ENCODE assay signal across 14 cellular contexts in genomic region chr2:236935131-236935530, GRCh38.
A peak's percentile ranks its signal among the peaks of the same experiment; 100 is the strongest.
DNase-seq lines count a peak whose midpoint lies in the region; ATAC-seq and TF ChIP-seq lines count a peak whose summit lies in the region.
"Had no signal": no experiment of that assay in that cellular context is flagged by ENCODE, and none has a peak within 500 bp of the region (broad histone marks: within the 10 kb centered on the region; RNA-seq: fewer than 3 reads in every experiment).

No MANE protein-coding gene starts in this region.

- 71% methylated on average over 4 of the region's 4 CpGs for WGBS in mesenchymal stem cell

- no peak overlapping the region for H3K9ac ChIP-seq in mesenchymal stem cell (ENCODE audit: low read length)
- H3K9ac ChIP-seq: BLaER1 treated with 17β-estradiol and CSF1 and Interleukin-3, amounts not matched to agents 10 nM and 100 nM; GM23248 had no signal

- H3K27me3 ChIP-seq in mesenchymal stem cell (ENCODE audit: control insufficient read depth in 1 of 2, insufficient read depth in 1 of 2, low read length in 2 of 2) = peaks cover 24 to 29% of the 10 kb centered on the region in 2 experiments
- no peaks in the 10 kb centered on the region for H3K27me3 ChIP-seq in effector memory CD4-positive, alpha-beta T cell (replicated peaks; ENCODE audit: control insufficient read depth, insufficient read depth, low read length, poor library complexity, severe bottlenecking)
- H3K27me3 ChIP-seq: BLaER1 treated with 17β-estradiol and CSF1 and Interleukin-3, amounts not matched to agents 10 nM and 100 nM had no signal

- H3K4ac ChIP-seq in mesenchymal stem cell (ENCODE audit: low read depth in 1 of 2, low read length in 2 of 2) = no peak overlapping the region

- H3K4me1 Mint-ChIP-seq in stimulated activated naive CD8-positive, alpha-beta T cell treated with anti-CD3 and anti-CD28 coated beads, Interleukin-15, amount 100 ng/mL, for 72 hours = no peaks in the 10 kb centered on the region
- H3K4me1 Mint-ChIP-seq: CD4-positive, CD25-positive, alpha-beta regulatory T cell had no signal

- no peak overlapping the region for H3K4me2 ChIP-seq in mesenchymal stem cell (ENCODE audit: low read length, poor library complexity, severe bottlenecking)
- H3K4me2 ChIP-seq: BLaER1 treated with 17β-estradiol and CSF1 and Interleukin-3, amounts not matched to agents 10 nM and 100 nM had no signal

- peak overlapping the region; percentile 39 for H4K8ac ChIP-seq in mesenchymal stem cell (ENCODE audit: low read length)

- intact Hi-C loops in mucosa of descending colon (cut with DNase I, micrococcal nuclease) = no loop called here

- no peaks in the 10 kb centered on the region for H3K79me1 ChIP-seq in mesenchymal stem cell (replicated peaks; ENCODE audit: low read length, poor library complexity, severe bottlenecking)

- H2BK15ac ChIP-seq in mesenchymal stem cell (ENCODE audit: low read depth, poor library complexity, severe bottlenecking) = no peak overlapping the region

- peak overlapping the region; percentile 81 for H4K91ac ChIP-seq in mesenchymal stem cell (ENCODE audit: low read length)

- H3K27ac ChIP-seq in mesenchymal stem cell (ENCODE audit: low read length, poor library complexity, severe bottlenecking) = no peak overlapping the region
- no peak overlapping the region for H3K27ac ChIP-seq in effector memory CD4-positive, alpha-beta T cell (ENCODE audit: insufficient read depth, low read length, poor library complexity, severe bottlenecking)
- H3K27ac ChIP-seq: BLaER1 treated with 17β-estradiol and CSF1 and Interleukin-3, amounts not matched to agents 10 nM and 100 nM; GM23248 had no signal

- no peak overlapping the region for H3K23ac ChIP-seq in mesenchymal stem cell (ENCODE audit: low read length in 2 of 2)

- H3K9me3 ChIP-seq in mesenchymal stem cell (ENCODE audit: control insufficient read depth, low read length) = no peaks in the 10 kb centered on the region
- H3K9me3 ChIP-seq in effector memory CD4-positive, alpha-beta T cell (ENCODE audit: control insufficient read depth, low read length) = no peaks in the 10 kb centered on the region
- no peaks in the 10 kb centered on the region for H3K9me3 ChIP-seq in mucosa of descending colon
- H3K9me3 ChIP-seq: BLaER1 treated with 17β-estradiol and CSF1 and Interleukin-3, amounts not matched to agents 10 nM and 100 nM had no signal

- peak; percentile 45 for ATAC-seq in stimulated activated naive CD8-positive, alpha-beta T cell treated with anti-CD3 and anti-CD28 coated beads, Interleukin-15, amount 100 ng/mL, for 72 hours
- ATAC-seq in stimulated activated naive CD8-positive, alpha-beta T cell treated with anti-CD3 and anti-CD28 coated beads, Interleukin-15, Interleukin-2, amounts not matched to agents 100 U/mL and 50 U/mL, for 24 hours = no peak
- ATAC-seq in mucosa of descending colon = no peak
- ATAC-seq: HCT116, HepG2 had no signal

- H3K27me3 Mint-ChIP-seq in stimulated activated naive CD8-positive, alpha-beta T cell treated with anti-CD3 and anti-CD28 coated beads, Interleukin-15, amount 100 ng/mL, for 72 hours = peaks cover 15% of the 10 kb centered on the region

- H2BK12ac ChIP-seq in mesenchymal stem cell (ENCODE audit: low read length in 2 of 2) = peak overlapping the region; percentile 57 to 64

- H3K14ac ChIP-seq in mesenchymal stem cell (ENCODE audit: low read length in 2 of 2) = no peak overlapping the region

- H3K27ac Mint-ChIP-seq in stimulated activated naive CD8-positive, alpha-beta T cell treated with anti-CD3 and anti-CD28 coated beads, Interleukin-15, amount 100 ng/mL, for 72 hours = peak overlapping the region in 1 of 2 donors; percentile 73
- H3K27ac Mint-ChIP-seq: CD4-positive, CD25-positive, alpha-beta regulatory T cell had no signal

- H3K36me3 ChIP-seq in mesenchymal stem cell (ENCODE audit: control insufficient read depth in 1 of 2, insufficient read depth in 2 of 2, low read depth in 1 of 2, low read length in 2 of 2) = no peaks in the 10 kb centered on the region
- no peaks in the 10 kb centered on the region for H3K36me3 ChIP-seq in effector memory CD4-positive, alpha-beta T cell (ENCODE audit: control insufficient read depth, insufficient read depth, low read length)
- no peaks in the 10 kb centered on the region for H3K36me3 ChIP-seq in mucosa of descending colon (ENCODE audit: low read depth)
- H3K36me3 ChIP-seq: BLaER1 treated with 17β-estradiol and CSF1 and Interleukin-3, amounts not matched to agents 10 nM and 100 nM had no signal

- no peak for DNase-seq in stimulated activated naive CD8-positive, alpha-beta T cell treated with anti-CD3 and anti-CD28 coated beads, Interleukin-15, amount 100 ng/mL, for 72 hours
- no peak for DNase-seq in stimulated activated naive CD8-positive, alpha-beta T cell treated with anti-CD3 and anti-CD28 coated beads, Interleukin-15, Interleukin-2, amounts not matched to agents 100 U/mL and 50 U/mL, for 24 hours
- no peak for DNase-seq in mesenchymal stem cell
- DNase-seq in stimulated activated CD8-positive, alpha-beta memory T cell treated with anti-CD3 and anti-CD28 coated beads, Interleukin-4, amount 100 ng/mL, for 48 hours = peak; percentile 11
- DNase-seq in effector memory CD4-positive, alpha-beta T cell = no peak
- DNase-seq in HuH-7.5 (ENCODE audit: low spot score) = no peak
- DNase-seq in mucosa of descending colon = no peak
- DNase-seq: ACHN; CD4-positive, CD25-positive, alpha-beta regulatory T cell; DMS53; GM23248 had no signal

- H3K4me3 Mint-ChIP-seq in stimulated activated naive CD8-positive, alpha-beta T cell treated with anti-CD3 and anti-CD28 coated beads, Interleukin-15, amount 100 ng/mL, for 72 hours = no peak overlapping the region
- H3K4me3 Mint-ChIP-seq: CD4-positive, CD25-positive, alpha-beta regulatory T cell had no signal

- no peak overlapping the region for H3K4me3 ChIP-seq in mesenchymal stem cell (ENCODE audit: insufficient read depth in 1 of 2, low read depth in 1 of 2, low read length in 2 of 2)
- no peak overlapping the region for H3K4me3 ChIP-seq in effector memory CD4-positive, alpha-beta T cell (ENCODE audit: insufficient read depth, low read depth, low read length, poor library complexity, severe bottlenecking)
- H3K4me3 ChIP-seq in mucosa of descending colon = no peak overlapping the region
- H3K4me3 ChIP-seq: BLaER1 treated with 17β-estradiol and CSF1 and Interleukin-3, amounts not matched to agents 10 nM and 100 nM; GM23248 had no signal

- H3K4me1 ChIP-seq in mesenchymal stem cell (ENCODE audit: control insufficient read depth, insufficient read depth, low read depth, low read length) (no peaks in the 10 kb centered on the region), mucosa of descending colon (ENCODE audit: low read depth) (no peaks in the 10 kb centered on the region)
- H3K4me1 ChIP-seq in effector memory CD4-positive, alpha-beta T cell (ENCODE audit: control insufficient read depth, insufficient read depth, low read length, poor library complexity, severe bottlenecking) = no peaks in the 10 kb centered on the region

- no peak overlapping the region for H2BK5ac ChIP-seq in mesenchymal stem cell (ENCODE audit: low read depth, low read length, poor library complexity, severe bottlenecking)

- no peak overlapping the region for H2BK120ac ChIP-seq in mesenchymal stem cell (ENCODE audit: low read depth, low read length)

- no peaks in the 10 kb centered on the region for H3K9me3 Mint-ChIP-seq in stimulated activated naive CD8-positive, alpha-beta T cell treated with anti-CD3 and anti-CD28 coated beads, Interleukin-15, amount 100 ng/mL, for 72 hours

- no peak overlapping the region for H2AK5ac ChIP-seq in mesenchymal stem cell (ENCODE audit: low read length, severe bottlenecking)

- H3K18ac ChIP-seq in mesenchymal stem cell (ENCODE audit: low read depth in 1 of 2, low read length in 2 of 2) = no peak overlapping the region

- no peak overlapping the region for H2AFZ ChIP-seq in mesenchymal stem cell (ENCODE audit: low read depth, low read length)
- H2AFZ ChIP-seq: GM23248 had no signal

- no peak for TF ChIP-seq CTCF in mucosa of descending colon (IDR thresholded peaks at IDR 0.05)
